Comparison of ENCODE assay signal across 8 cellular contexts in genomic region chr9:131728961-131729360, GRCh38. TPM values are rescaled to one million over a fixed set of nuclear protein-coding genes. Genes with fewer than 3 reads are reported as not detected.
DNase-seq lines count a peak whose midpoint lies in the region; ATAC-seq and TF ChIP-seq lines count a peak whose summit lies in the region.

No MANE protein-coding gene starts in this region.

- H3K27me3 Mint-ChIP-seq in stimulated activated naive CD8-positive, alpha-beta T cell treated with anti-CD3 and anti-CD28 coated beads, Interleukin-15, Interleukin-2, amounts not matched to agents 100 ng/mL and 50 ng/mL, for 24 hours = no peaks in the 10 kb centered on the region

- peaks cover under 1 to 12% (median 5%) of the 10 kb centered on the region in 11 experiments; a peak in 10 of 22 replicates for H3K36me3 ChIP-seq in BLaER1 treated with 17β-estradiol and CSF1 and Interleukin-3, amounts not matched to agents 10 nM and 100 nM
- H3K36me3 ChIP-seq in hepatocyte (replicated peaks; ENCODE audit: insufficient read depth, low read depth) = no peaks in the 10 kb centered on the region

- ATAC-seq in HG03442 (IDR thresholded peaks at IDR 0.05; ENCODE audit: unreplicated experiment) = peak; percentile 17
- ATAC-seq in left lobe of liver = no peak
- no peak for ATAC-seq in HG03280 (IDR thresholded peaks at IDR 0.05; ENCODE audit: unreplicated experiment)
- no peak for ATAC-seq in GM18502 (IDR thresholded peaks at IDR 0.05; ENCODE audit: poor library complexity, unreplicated experiment)

- H3K9me3 Mint-ChIP-seq in stimulated activated naive CD8-positive, alpha-beta T cell treated with anti-CD3 and anti-CD28 coated beads, Interleukin-15, Interleukin-2, amounts not matched to agents 100 ng/mL and 50 ng/mL, for 24 hours = no peaks in the 10 kb centered on the region

- H4K20me1 ChIP-seq in BLaER1 treated with 17β-estradiol and CSF1 and Interleukin-3, amounts not matched to agents 10 nM and 100 nM = peaks cover 0 to 45% (median 20%) of the 10 kb centered on the region in 11 experiments; a peak in 13 of 22 replicates
- peaks cover 34% of the 10 kb centered on the region for H4K20me1 ChIP-seq in hepatocyte (ENCODE audit: insufficient read depth, poor library complexity, severe bottlenecking)

- H3K9ac ChIP-seq in BLaER1 treated with 17β-estradiol and CSF1 and Interleukin-3, amounts not matched to agents 10 nM and 100 nM = peak overlapping the region; percentile 66 to 98 (median 77)

- H3K27me3 ChIP-seq in BLaER1 treated with 17β-estradiol and CSF1 and Interleukin-3, amounts not matched to agents 10 nM and 100 nM = no peaks in the 10 kb centered on the region
- no peaks in the 10 kb centered on the region for H3K27me3 ChIP-seq in hepatocyte

- no peaks in the 10 kb centered on the region for H3K9me2 ChIP-seq in hepatocyte (replicated peaks; ENCODE audit: insufficient read depth)

- H2AFZ ChIP-seq in hepatocyte = no peak overlapping the region

- H3K4me1 Mint-ChIP-seq in stimulated activated naive CD8-positive, alpha-beta T cell treated with anti-CD3 and anti-CD28 coated beads, Interleukin-15, Interleukin-2, amounts not matched to agents 100 ng/mL and 50 ng/mL, for 24 hours (ENCODE audit: low read depth) = peaks cover 98% of the 10 kb centered on the region

- 50% methylated on average over 3 of the region's 3 CpGs for WGBS in hepatocyte (ENCODE audit: low lambda C conversion rate, missing lambda C conversion rate)

- H3K9me3 ChIP-seq in BLaER1 treated with 17β-estradiol and CSF1 and Interleukin-3, amounts not matched to agents 10 nM and 100 nM (replicated peaks in 1 of 11) = peaks cover 0 to 17% (median 3%) of the 10 kb centered on the region in 11 experiments; a peak in 9 of 22 replicates
- no peaks in the 10 kb centered on the region for H3K9me3 ChIP-seq in hepatocyte (ENCODE audit: low read depth)

- peak overlapping the region; percentile 86 to 99 (median 96) for H3K4me2 ChIP-seq in BLaER1 treated with 17β-estradiol and CSF1 and Interleukin-3, amounts not matched to agents 10 nM and 100 nM
- no peak overlapping the region for H3K4me2 ChIP-seq in hepatocyte

- H3K27ac ChIP-seq in BLaER1 treated with 17β-estradiol and CSF1 and Interleukin-3, amounts not matched to agents 10 nM and 100 nM = peak overlapping the region; percentile 86 to 99 (median 94)
- peak overlapping the region; percentile 53 for H3K27ac ChIP-seq in hepatocyte

- H3K4me3 Mint-ChIP-seq in stimulated activated naive CD8-positive, alpha-beta T cell treated with anti-CD3 and anti-CD28 coated beads, Interleukin-15, Interleukin-2, amounts not matched to agents 100 ng/mL and 50 ng/mL, for 24 hours = peak overlapping the region; percentile 71

- peaks cover 91% of the 10 kb centered on the region for H3K79me2 ChIP-seq in hepatocyte

- peaks cover 12% of the 10 kb centered on the region for H3K36me3 Mint-ChIP-seq in stimulated activated naive CD8-positive, alpha-beta T cell treated with anti-CD3 and anti-CD28 coated beads, Interleukin-15, Interleukin-2, amounts not matched to agents 100 ng/mL and 50 ng/mL, for 24 hours (ENCODE audit: low read depth)

- H3K27ac Mint-ChIP-seq in stimulated activated naive CD8-positive, alpha-beta T cell treated with anti-CD3 and anti-CD28 coated beads, Interleukin-15, Interleukin-2, amounts not matched to agents 100 ng/mL and 50 ng/mL, for 24 hours = peak overlapping the region; percentile 93

- TF ChIP-seq CTCF in hepatocyte (IDR thresholded peaks at IDR 0.05; ENCODE audit: poor library complexity) = no peak

- DNase-seq in activated CD8-positive, alpha-beta memory T cell treated with anti-CD3 and anti-CD28 coated beads for 4 hours (ENCODE audit: low read depth in 2 of 2) = peak; percentile 36 to 64
- DNase-seq in hepatocyte (ENCODE audit: low spot score) (no peak), left lobe of liver (ENCODE audit: low spot score) (no peak)

- H3K4me1 ChIP-seq in BLaER1 treated with 17β-estradiol and CSF1 and Interleukin-3, amounts not matched to agents 10 nM and 100 nM = peaks cover 96 to 100% (median 97%) of the 10 kb centered on the region in 10 experiments
- peaks cover 39% of the 10 kb centered on the region for H3K4me1 ChIP-seq in hepatocyte (ENCODE audit: insufficient read depth)

- peak overlapping the region in 3 of 10 experiments; percentile 23 to 34 (median 28); a peak in 5 of 20 replicates for H3K4me3 ChIP-seq in BLaER1 treated with 17β-estradiol and CSF1 and Interleukin-3, amounts not matched to agents 10 nM and 100 nM
- no peak overlapping the region for H3K4me3 ChIP-seq in hepatocyte

RNA-seq across cellular contexts. Expression of gene RAPGEF1, which starts 10.9 kb away (rescaled TPM):
- total RNA-seq in hepatocyte (26.2 and 27.5 TPM in 2 replicates), left lobe of liver (36.9 TPM)
- polyA plus RNA-seq in hepatocyte = 24.8 and 29.7 TPM in 2 replicates

Comparison
In these comparisons a context has a peak if more than half of its experiments do, and no peak if none do; other contexts are left out.
1. DNase-seq: peak in activated CD8-positive, alpha-beta memory T cell treated with anti-CD3 and anti-CD28 coated beads for 4 hours (2 of 2); none in hepatocyte (single experiment) and left lobe of liver (single experiment).